Comparison of ENCODE assay signal across 9 cellular contexts in genomic region chrX:46838482-46838857, GRCh38.
DNase-seq lines count a peak whose midpoint lies in the region; ATAC-seq and TF ChIP-seq lines count a peak whose summit lies in the region.
"Had no signal": no experiment of that assay in that cellular context is flagged by ENCODE, and none has a peak within 500 bp of the region (broad histone marks: within the 10 kb centered on the region; RNA-seq: fewer than 3 reads in every experiment).

No MANE protein-coding gene starts in this region.

- TF ChIP-seq CTCF in DOHH2 (IDR thresholded peaks at IDR 0.05; ENCODE audit: low read depth, low read length, poor library complexity, severe bottlenecking) = no peak
- TF ChIP-seq CTCF in neutrophil (IDR thresholded peaks at IDR 0.05) = no peak

- H3K27me3 ChIP-seq in DOHH2 (ENCODE audit: control insufficient read depth, low read length) (no peaks in the 10 kb centered on the region), NT2/D1 (ENCODE audit: insufficient read depth, insufficient read length) (no peaks in the 10 kb centered on the region), duodenal mucosa (ENCODE audit: control insufficient read depth in 1 of 2, insufficient read depth in 2 of 2, low read length in 2 of 2) (no peaks in the 10 kb centered on the region), neutrophil (no peaks in the 10 kb centered on the region)

- no peaks in the 10 kb centered on the region for H3K9me2 ChIP-seq in DOHH2 (replicated peaks; ENCODE audit: control insufficient read depth, low read length)

- H3K79me2 ChIP-seq in DOHH2 (ENCODE audit: control insufficient read depth, low read length) = peaks cover 67% of the 10 kb centered on the region

- peak overlapping the region; percentile 75 for H3K4me2 ChIP-seq in DOHH2 (ENCODE audit: low read length)

- peaks cover 46% of the 10 kb centered on the region for H3K4me1 ChIP-seq in DOHH2 (ENCODE audit: control insufficient read depth, low read length)
- no peaks in the 10 kb centered on the region for H3K4me1 ChIP-seq in NT2/D1 (ENCODE audit: insufficient read depth, insufficient read length)
- peaks cover 0 to 3% of the 10 kb centered on the region in 2 donors for H3K4me1 ChIP-seq in duodenal mucosa (ENCODE audit: control insufficient read depth in 1 of 2, insufficient read depth in 2 of 2, low read length in 2 of 2)
- peaks cover 50 to 53% of the 10 kb centered on the region in 2 experiments for H3K4me1 ChIP-seq in neutrophil (ENCODE audit: control insufficient read depth in 1 of 2, insufficient read depth in 1 of 2, low read depth in 1 of 2, low read length in 1 of 2)

- peak overlapping the region; percentile 93 for H3K4me3 ChIP-seq in DOHH2 (ENCODE audit: low read length)
- H3K4me3 ChIP-seq in NT2/D1 (ENCODE audit: insufficient read length, low read depth) = peak overlapping the region; percentile 90
- H3K4me3 ChIP-seq in duodenal mucosa (ENCODE audit: low read depth in 1 of 2, low read length in 2 of 2) = peak overlapping the region; percentile 82 to 83
- peak overlapping the region; percentile 74 to 95 for H3K4me3 ChIP-seq in neutrophil (ENCODE audit: low read depth in 1 of 2, low read length in 1 of 2)

- no peaks in the 10 kb centered on the region for H4K20me1 ChIP-seq in DOHH2 (ENCODE audit: control insufficient read depth, insufficient read depth, low read depth, low read length)

- no peaks in the 10 kb centered on the region; the same call in 1 of the 2 replicates for H3K36me3 ChIP-seq in DOHH2 (ENCODE audit: control insufficient read depth, low read length)
- peaks cover 5% of the 10 kb centered on the region for H3K36me3 ChIP-seq in NT2/D1 (ENCODE audit: insufficient read depth, insufficient read length, low read length)
- no peaks in the 10 kb centered on the region for H3K36me3 ChIP-seq in duodenal mucosa (ENCODE audit: control insufficient read depth in 1 of 2, insufficient read depth in 2 of 2, low read length in 2 of 2)
- H3K36me3 ChIP-seq in neutrophil = no peaks in the 10 kb centered on the region

- H3K27ac ChIP-seq in DOHH2 (ENCODE audit: low read depth, low read length) (peak overlapping the region; percentile 76), duodenal mucosa (ENCODE audit: low read depth, low read length) (no peak overlapping the region), neutrophil (peak overlapping the region; percentile 96)

- H3F3A ChIP-seq in DOHH2 (ENCODE audit: control insufficient read depth, insufficient read depth) = peaks cover 9% of the 10 kb centered on the region; the same call in 1 of the 2 replicates

- ATAC-seq in HG03342 (IDR thresholded peaks at IDR 0.05; ENCODE audit: unreplicated experiment) (no peak), HG03565 (IDR thresholded peaks at IDR 0.05; ENCODE audit: unreplicated experiment) (no peak)

- no peaks in the 10 kb centered on the region for H3K9me3 ChIP-seq in DOHH2 (ENCODE audit: control insufficient read depth, insufficient read depth, low read length)
- no peaks in the 10 kb centered on the region for H3K9me3 ChIP-seq in NT2/D1 (ENCODE audit: insufficient read depth, low read length)
- no peaks in the 10 kb centered on the region for H3K9me3 ChIP-seq in duodenal mucosa (ENCODE audit: control insufficient read depth in 1 of 2, low read length in 2 of 2)
- H3K9me3 ChIP-seq in neutrophil = no peaks in the 10 kb centered on the region

- no peak for DNase-seq in NT2/D1 (ENCODE audit: low read depth, low spot score)
- no peak for DNase-seq in kidney glomerular epithelial cell (lab: John Stamatoyannopoulos, UW)
- no peak for DNase-seq in NOMO-1 (lab: John Stamatoyannopoulos, UW; ENCODE audit: unreplicated experiment in 2 of 2)
- DNase-seq: NCI-H1048 had no signal

- no peak overlapping the region for H3K9ac ChIP-seq in NT2/D1 (ENCODE audit: insufficient read length, low read depth)
- peak overlapping the region in 1 of 2 donors; percentile 93 for H3K9ac ChIP-seq in duodenal mucosa (ENCODE audit: low read depth in 1 of 2, low read length in 2 of 2)
